Comparison of ENCODE assay signal across 1 cellular context in the genomic region with DNA sequence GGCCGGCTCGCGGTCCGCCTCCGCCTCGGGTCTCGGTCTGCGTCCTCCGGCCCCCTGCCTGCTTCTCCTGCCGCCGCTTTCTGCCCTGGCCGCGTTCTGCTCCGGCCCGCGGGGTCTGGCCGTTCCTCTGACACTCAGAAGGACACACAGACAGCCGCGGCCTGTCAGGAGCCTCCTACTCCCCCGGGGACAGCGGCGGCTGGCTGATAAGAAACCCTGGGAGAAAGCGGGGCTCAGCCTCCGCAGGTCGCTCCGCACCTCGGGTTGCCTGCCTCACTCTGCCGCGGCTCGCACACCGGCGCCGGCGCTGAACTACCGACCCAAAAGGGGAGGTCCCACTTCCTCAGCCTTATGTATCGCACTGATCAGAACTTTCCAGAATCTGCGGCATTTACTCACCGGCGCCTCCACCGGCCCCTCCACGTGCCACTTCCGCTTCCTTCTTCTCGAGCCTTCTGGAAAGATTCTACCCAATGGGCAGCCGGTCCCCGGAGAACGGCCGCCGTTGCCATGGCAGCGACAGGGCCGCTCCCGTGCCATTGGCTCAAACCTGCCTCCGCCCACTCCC.
TF ChIP-seq lines count a peak whose summit lies in the region.

A gene (minus strand): TSS at position 322 of the 568 bp plus-strand sequence. CDS start 322 bp downstream, outside the sequence.

TF ChIP-seq in K562, 482 proteins besides CTCF, POLR2A, EP300 and RAD21 (continued from another document):
- no peak for TF ChIP-seq POLR3G (IDR thresholded peaks at IDR 0.05; ENCODE audit: extremely low read depth, insufficient read length, insufficient replicate concordance)
- TF ChIP-seq PPARD (CRISPR knock-in tag; IDR thresholded peaks at IDR 0.05), result no peak
- TF ChIP-seq, protein P1, sequence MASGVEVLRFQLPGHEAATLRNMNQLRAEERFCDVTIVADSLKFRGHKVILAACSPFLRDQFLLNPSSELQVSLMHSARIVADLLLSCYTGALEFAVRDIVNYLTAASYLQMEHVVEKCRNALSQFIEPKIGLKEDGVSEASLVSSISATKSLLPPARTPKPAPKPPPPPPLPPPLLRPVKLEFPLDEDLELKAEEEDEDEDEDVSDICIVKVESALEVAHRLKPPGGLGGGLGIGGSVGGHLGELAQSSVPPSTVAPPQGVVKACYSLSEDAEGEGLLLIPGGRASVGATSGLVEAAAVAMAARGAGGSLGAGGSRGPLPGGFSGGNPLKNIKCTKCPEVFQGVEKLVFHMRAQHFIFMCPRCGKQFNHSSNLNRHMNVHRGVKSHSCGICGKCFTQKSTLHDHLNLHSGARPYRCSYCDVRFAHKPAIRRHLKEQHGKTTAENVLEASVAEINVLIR (CRISPR knock-in tag; IDR thresholded peaks at IDR 0.05), result no peak
- peak; percentile 36; the same call in 1 of the 2 replicates for TF ChIP-seq CBFA2T3 (IDR thresholded peaks at IDR 0.05)
- TF ChIP-seq PHF8 (IDR thresholded peaks at IDR 0.05; ENCODE audit: borderline replicate concordance, low read length), result peak; percentile 44; the same call in 1 of the 2 replicates
- TF ChIP-seq FUS (optimal IDR thresholded peaks at IDR 0.05; ENCODE audit: low read depth, low read length), result no peak
- no peak for TF ChIP-seq BDP1 (IDR thresholded peaks at IDR 0.05; ENCODE audit: insufficient read depth, insufficient read length)
- TF ChIP-seq, protein P2, sequence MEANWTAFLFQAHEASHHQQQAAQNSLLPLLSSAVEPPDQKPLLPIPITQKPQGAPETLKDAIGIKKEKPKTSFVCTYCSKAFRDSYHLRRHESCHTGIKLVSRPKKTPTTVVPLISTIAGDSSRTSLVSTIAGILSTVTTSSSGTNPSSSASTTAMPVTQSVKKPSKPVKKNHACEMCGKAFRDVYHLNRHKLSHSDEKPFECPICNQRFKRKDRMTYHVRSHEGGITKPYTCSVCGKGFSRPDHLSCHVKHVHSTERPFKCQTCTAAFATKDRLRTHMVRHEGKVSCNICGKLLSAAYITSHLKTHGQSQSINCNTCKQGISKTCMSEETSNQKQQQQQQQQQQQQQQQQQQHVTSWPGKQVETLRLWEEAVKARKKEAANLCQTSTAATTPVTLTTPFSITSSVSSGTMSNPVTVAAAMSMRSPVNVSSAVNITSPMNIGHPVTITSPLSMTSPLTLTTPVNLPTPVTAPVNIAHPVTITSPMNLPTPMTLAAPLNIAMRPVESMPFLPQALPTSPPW (CRISPR knock-in tag; IDR thresholded peaks at IDR 0.05), result no peak
- no peak for TF ChIP-seq ZNF75A (CRISPR knock-in tag; IDR thresholded peaks at IDR 0.05)
- TF ChIP-seq, protein P3, sequence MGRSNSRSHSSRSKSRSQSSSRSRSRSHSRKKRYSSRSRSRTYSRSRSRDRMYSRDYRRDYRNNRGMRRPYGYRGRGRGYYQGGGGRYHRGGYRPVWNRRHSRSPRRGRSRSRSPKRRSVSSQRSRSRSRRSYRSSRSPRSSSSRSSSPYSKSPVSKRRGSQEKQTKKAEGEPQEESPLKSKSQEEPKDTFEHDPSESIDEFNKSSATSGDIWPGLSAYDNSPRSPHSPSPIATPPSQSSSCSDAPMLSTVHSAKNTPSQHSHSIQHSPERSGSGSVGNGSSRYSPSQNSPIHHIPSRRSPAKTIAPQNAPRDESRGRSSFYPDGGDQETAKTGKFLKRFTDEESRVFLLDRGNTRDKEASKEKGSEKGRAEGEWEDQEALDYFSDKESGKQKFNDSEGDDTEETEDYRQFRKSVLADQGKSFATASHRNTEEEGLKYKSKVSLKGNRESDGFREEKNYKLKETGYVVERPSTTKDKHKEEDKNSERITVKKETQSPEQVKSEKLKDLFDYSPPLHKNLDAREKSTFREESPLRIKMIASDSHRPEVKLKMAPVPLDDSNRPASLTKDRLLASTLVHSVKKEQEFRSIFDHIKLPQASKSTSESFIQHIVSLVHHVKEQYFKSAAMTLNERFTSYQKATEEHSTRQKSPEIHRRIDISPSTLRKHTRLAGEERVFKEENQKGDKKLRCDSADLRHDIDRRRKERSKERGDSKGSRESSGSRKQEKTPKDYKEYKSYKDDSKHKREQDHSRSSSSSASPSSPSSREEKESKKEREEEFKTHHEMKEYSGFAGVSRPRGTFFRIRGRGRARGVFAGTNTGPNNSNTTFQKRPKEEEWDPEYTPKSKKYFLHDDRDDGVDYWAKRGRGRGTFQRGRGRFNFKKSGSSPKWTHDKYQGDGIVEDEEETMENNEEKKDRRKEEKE (IDR thresholded peaks at IDR 0.05; ENCODE audit: borderline replicate concordance in 1 of 2, control insufficient read depth in 1 of 2, low read depth in 2 of 2, low read length in 1 of 2), result no peak
- TF ChIP-seq MXI1 (IDR thresholded peaks at IDR 0.05; ENCODE audit: low read depth, low read length), result peak; percentile 76
